ENCODE assay signal across 8 cellular contexts in genomic region chr15:56919708-56920637, GRCh38. TPM values are rescaled to one million over a fixed set of nuclear protein-coding genes. Genes with fewer than 3 reads are reported as not detected.
DNase-seq lines count a peak whose midpoint lies in the region; ATAC-seq and TF ChIP-seq lines count a peak whose summit lies in the region.

No MANE protein-coding gene starts in this region.

- intact Hi-C loops in activated T-helper 1 cell treated with anti-CD3 and anti-CD28 coated beads, Interleukin-12 subunit alpha, Interleukin-12 subunit beta, Interleukin-2, Interleukin-4 antibody, amounts not matched to agents 30 ng/mL and 10 ng/mL and 1 ng/mL, durations not matched to agents 14 hours and 24 hours and 36 hours (cut with micrococcal nuclease) = loop anchor here (1.0 to 10.0 kb wide), 9 partner anchors 45 to 675 kb away; partner anchors contain the start of genes RFX7 and ZNF280D

- peak overlapping the region; percentile 83 to 94 for H3K4me3 Mint-ChIP-seq in H9
- peak overlapping the region; percentile 92 for H3K4me3 Mint-ChIP-seq in activated T-helper 1 cell treated with anti-CD3 and anti-CD28 coated beads, Interleukin-12 subunit alpha, Interleukin-12 subunit beta, Interleukin-2, Interleukin-4 antibody, amounts not matched to agents 30 ng/mL and 10 ng/mL and 1 ng/mL, durations not matched to agents 14 hours and 24 hours and 36 hours

- DNase-seq in GM10248 (ENCODE audit: extremely low spot score) (peak; percentile 29), H9 (peak; percentile 61), NCI-H2081 (lab: John Stamatoyannopoulos, UW) (peak; percentile 11 to 40), fibroblast of the aortic adventitia (ENCODE audit: low read depth) (peak; percentile 47), germinal center (ENCODE audit: low spot score) (no peak)
- DNase-seq in activated T-helper 1 cell treated with anti-CD3 and anti-CD28 coated beads, Interleukin-12 subunit alpha, Interleukin-12 subunit beta, Interleukin-2, Interleukin-4 antibody, amounts not matched to agents 30 ng/mL and 10 ng/mL and 1 ng/mL, durations not matched to agents 14 hours and 24 hours and 36 hours (ENCODE audit: low spot score) = peak; percentile 1

- no peak overlapping the region for H2AK5ac ChIP-seq in H9 (ENCODE audit: insufficient read length, low read length)

- peaks cover 25 to 28% of the 10 kb centered on the region in 2 experiments for H3K4me1 Mint-ChIP-seq in H9
- H3K4me1 Mint-ChIP-seq in activated T-helper 1 cell treated with anti-CD3 and anti-CD28 coated beads, Interleukin-12 subunit alpha, Interleukin-12 subunit beta, Interleukin-2, Interleukin-4 antibody, amounts not matched to agents 30 ng/mL and 10 ng/mL and 1 ng/mL, durations not matched to agents 14 hours and 24 hours and 36 hours (ENCODE audit: low read depth) = peaks cover 52% of the 10 kb centered on the region

- no peak overlapping the region for H3K4ac ChIP-seq in H9 (ENCODE audit: low read depth, low read length)

- H2BK5ac ChIP-seq in H9 (ENCODE audit: insufficient read length, low read length) = no peak overlapping the region

- no peak overlapping the region for H4K8ac ChIP-seq in H9 (replicated peaks; ENCODE audit: insufficient read length, low read depth, low read length)

- H3K79me2 ChIP-seq in H9 (ENCODE audit: insufficient read depth, low read length) = peaks cover 4% of the 10 kb centered on the region; the same call in 1 of the 2 replicates

- H4K91ac ChIP-seq in H9 (ENCODE audit: insufficient read length, low read depth, low read length) = no peak overlapping the region

- H2BK15ac ChIP-seq in H9 (ENCODE audit: low read depth, low read length) = no peak overlapping the region

- no peak overlapping the region for H2BK12ac ChIP-seq in H9 (ENCODE audit: insufficient read length, low read depth, low read length)

- peak overlapping the region; percentile 41 for H3K14ac ChIP-seq in H9 (ENCODE audit: insufficient read depth, low read length)

- peaks cover 2% of the 10 kb centered on the region; the same call in 1 of the 2 replicates for H3K27me3 Mint-ChIP-seq in H9 (ENCODE audit: low read depth)
- H3K27me3 Mint-ChIP-seq in activated T-helper 1 cell treated with anti-CD3 and anti-CD28 coated beads, Interleukin-12 subunit alpha, Interleukin-12 subunit beta, Interleukin-2, Interleukin-4 antibody, amounts not matched to agents 30 ng/mL and 10 ng/mL and 1 ng/mL, durations not matched to agents 14 hours and 24 hours and 36 hours (ENCODE audit: insufficient read depth) = no peaks in the 10 kb centered on the region

- ATAC-seq in GM18520 (IDR thresholded peaks at IDR 0.05; ENCODE audit: unreplicated experiment) = no peak

- H2BK120ac ChIP-seq in H9 (ENCODE audit: low read depth, low read length, poor library complexity, severe bottlenecking) = no peak overlapping the region

- no peaks in the 10 kb centered on the region; the same call in 1 of the 2 replicates for H3K4me1 ChIP-seq in H9 (ENCODE audit: insufficient read depth, low read length)
- peaks cover 35% of the 10 kb centered on the region for H3K4me1 ChIP-seq in neuron (ENCODE audit: insufficient read depth, low read length)

- H3K23ac ChIP-seq in H9 (ENCODE audit: insufficient read length, low read depth, low read length) = no peak overlapping the region

- no peaks in the 10 kb centered on the region for H4K20me1 ChIP-seq in H9 (ENCODE audit: control insufficient read depth, insufficient read depth, insufficient read length)

- peak overlapping the region; percentile 91 for H3K4me2 ChIP-seq in H9 (ENCODE audit: insufficient read depth, insufficient read length, low read length)

- H3K56ac ChIP-seq in H9 (ENCODE audit: insufficient read length, low read depth, low read length) = no peak overlapping the region

- H3K23me2 ChIP-seq in H9 (ENCODE audit: insufficient read length, low read depth, low read length, poor library complexity, severe bottlenecking) = peaks cover 13% of the 10 kb centered on the region

- peak overlapping the region; percentile 69 for H3K9ac ChIP-seq in H9 (ENCODE audit: extremely low read depth, insufficient read length, low read length)

- no peak overlapping the region for H2AFZ ChIP-seq in H9 (ENCODE audit: low read length)
- peak overlapping the region; percentile 60 for H2AFZ ChIP-seq in neuron (ENCODE audit: low read depth, low read length)

- H3K79me1 ChIP-seq in H9 (ENCODE audit: insufficient read depth, low read depth, low read length, poor library complexity, severe bottlenecking) = no peaks in the 10 kb centered on the region

- peak overlapping the region; percentile 91 for H3K18ac ChIP-seq in H9 (ENCODE audit: insufficient read length, low read depth, low read length)

- CTCF ChIA-PET in GM10248 (lab: Yijun Ruan, JAX) = interaction anchor here (0.8 to 1.0 kb wide), 2 partner anchors 15 to 343 kb away, joined by 3 read pairs; no protein-coding TSS in a partner anchor

- TF ChIP-seq CTCF in GM10248 (IDR thresholded peaks at IDR 0.05; ENCODE audit: control extremely low read depth, extremely low read depth, low read depth, missing control alignments) (no peak), H9 (conservative IDR thresholded peaks at IDR 0.05) (no peak), fibroblast of the aortic adventitia (IDR thresholded peaks at IDR 0.05; ENCODE audit: insufficient read depth, low read length) (no peak)

- H3K27me3 ChIP-seq in H9 (ENCODE audit: insufficient read depth, low read length) (no peaks in the 10 kb centered on the region), neuron (ENCODE audit: insufficient read depth, low read length) (no peaks in the 10 kb centered on the region)

- H3K36me3 ChIP-seq in neuron (ENCODE audit: insufficient read depth, low read length) = peaks cover 35% of the 10 kb centered on the region

- peak overlapping the region; percentile 87 for H3K4me3 ChIP-seq in fibroblast of the aortic adventitia (ENCODE audit: low read depth, low read length)
- H3K4me3 ChIP-seq in neuron (ENCODE audit: low read length) = peak overlapping the region; percentile 60

- POLR2A ChIA-PET in GM10248 (lab: Yijun Ruan, JAX) = no interaction called here

- H3K27ac Mint-ChIP-seq in H9 = peak overlapping the region; percentile 81 to 95 (median 89)
- peak overlapping the region; percentile 95 for H3K27ac Mint-ChIP-seq in activated T-helper 1 cell treated with anti-CD3 and anti-CD28 coated beads, Interleukin-12 subunit alpha, Interleukin-12 subunit beta, Interleukin-2, Interleukin-4 antibody, amounts not matched to agents 30 ng/mL and 10 ng/mL and 1 ng/mL, durations not matched to agents 14 hours and 24 hours and 36 hours

- H3K9me3 Mint-ChIP-seq in H9 = peaks cover 11 to 13% of the 10 kb centered on the region in 2 experiments
- no peaks in the 10 kb centered on the region for H3K9me3 Mint-ChIP-seq in activated T-helper 1 cell treated with anti-CD3 and anti-CD28 coated beads, Interleukin-12 subunit alpha, Interleukin-12 subunit beta, Interleukin-2, Interleukin-4 antibody, amounts not matched to agents 30 ng/mL and 10 ng/mL and 1 ng/mL, durations not matched to agents 14 hours and 24 hours and 36 hours

- H3T11ph ChIP-seq in H9 (ENCODE audit: low read length) = no peak overlapping the region

- WGBS in H9 (ENCODE audit: extremely low coverage, insufficient read length, low lambda C conversion rate) = no CpG with 5 or more reads among the region's 30 CpGs

- no peak overlapping the region for H4K5ac ChIP-seq in H9 (ENCODE audit: insufficient read length, low read depth, low read length)

- H3K9me3 ChIP-seq in H9 (ENCODE audit: control insufficient read depth, low read depth, low read length) (no peaks in the 10 kb centered on the region), neuron (ENCODE audit: low read length) (no peaks in the 10 kb centered on the region)

- H2BK20ac ChIP-seq in H9 (ENCODE audit: low read depth, low read length, poor library complexity, severe bottlenecking) = no peak overlapping the region

- no peak overlapping the region for H3K27ac ChIP-seq in H9 (ENCODE audit: insufficient read length, low read depth, low read length)

- H3K36me3 Mint-ChIP-seq in H9 (ENCODE audit: insufficient read depth in 1 of 3, low read depth in 3 of 3) = peaks cover 20 to 50% (median 50%) of the 10 kb centered on the region in 3 experiments
- peaks cover 32% of the 10 kb centered on the region for H3K36me3 Mint-ChIP-seq in activated T-helper 1 cell treated with anti-CD3 and anti-CD28 coated beads, Interleukin-12 subunit alpha, Interleukin-12 subunit beta, Interleukin-2, Interleukin-4 antibody, amounts not matched to agents 30 ng/mL and 10 ng/mL and 1 ng/mL, durations not matched to agents 14 hours and 24 hours and 36 hours (ENCODE audit: low read depth)

RNA-seq across cellular contexts. Expression of gene TCF12, which starts 1.5 kb away (rescaled TPM):
- total RNA-seq in H9 (2021) = 76.7 and 78.5 TPM in 2 replicates
- total RNA-seq in activated T-helper 1 cell treated with anti-CD3 and anti-CD28 coated beads, Interleukin-12 subunit alpha, Interleukin-12 subunit beta, Interleukin-2, Interleukin-4 antibody, amounts not matched to agents 30 ng/mL and 10 ng/mL and 1 ng/mL, durations not matched to agents 14 hours and 24 hours and 36 hours = 85.7 and 89.2 TPM in 2 replicates
- total RNA-seq in fibroblast of the aortic adventitia (ENCODE audit: low replicate concordance) = 89.2 and 137 TPM in 2 replicates
